ENCODE assay signal across 1 cellular context in genomic region chr11:66616379-66617147, GRCh38.
TF ChIP-seq lines count a peak whose summit lies in the region.

Gene RBM14 (plus strand): TSS chr11:66616630. CDS start chr11:66616721, 91 bp downstream.

TF ChIP-seq in HepG2, 621 proteins besides CTCF, POLR2A, EP300 and RAD21 (continued from another document and continues in another):
- TF ChIP-seq ZNF879 (CRISPR knock-in tag; IDR thresholded peaks at IDR 0.05) (no peak; the same call in none of the 2 replicates), NFE2L1 (CRISPR knock-in tag; IDR thresholded peaks at IDR 0.05; ENCODE audit: borderline replicate concordance) (no peak; the same call in 1 of the 2 replicates), NFKBIZ (CRISPR knock-in tag; IDR thresholded peaks at IDR 0.05) (0 out of 2 replicates have a peak, but pooled peaks have one; percentile 9), SMYD3 (CRISPR knock-in tag; IDR thresholded peaks at IDR 0.05) (no peak; the same call in 1 of the 2 replicates), ZNF513 (CRISPR knock-in tag; conservative IDR thresholded peaks at IDR 0.05) (0 out of 2 replicates have a peak, but pooled peaks have one; percentile 65), CHD4 (IDR thresholded peaks at IDR 0.05; ENCODE audit: borderline replicate concordance, low read length) (no peak), ZNF512 (CRISPR knock-in tag; IDR thresholded peaks at IDR 0.05) (no peak), ZNF816 (CRISPR knock-in tag; IDR thresholded peaks at IDR 0.05; ENCODE audit: borderline replicate concordance) (no peak), GMEB2 (CRISPR knock-in tag; IDR thresholded peaks at IDR 0.05; ENCODE audit: low read depth) (no peak), ZNF678 (CRISPR knock-in tag; IDR thresholded peaks at IDR 0.05) (0 out of 2 replicates have a peak, but pooled peaks have one; percentile 53), ISL2 (CRISPR knock-in tag; IDR thresholded peaks at IDR 0.05) (peak; percentile 65; the same call in 1 of the 2 replicates), HDAC2 (CRISPR knock-in tag; IDR thresholded peaks at IDR 0.05) (0 out of 2 replicates have a peak, but pooled peaks have one; percentile 33), KAT7 (CRISPR knock-in tag; IDR thresholded peaks at IDR 0.05; ENCODE audit: borderline replicate concordance) (no peak; the same call in 1 of the 2 replicates), SP4 (CRISPR knock-in tag; IDR thresholded peaks at IDR 0.05) (no peak), ZBTB10 (CRISPR knock-in tag; IDR thresholded peaks at IDR 0.05; ENCODE audit: borderline replicate concordance) (peak; percentile 53; the same call in 1 of the 2 replicates), THAP9 (CRISPR knock-in tag; IDR thresholded peaks at IDR 0.05; ENCODE audit: borderline replicate concordance) (peak; percentile 92), FOXP4 (CRISPR knock-in tag; IDR thresholded peaks at IDR 0.05) (peak; percentile 46; the same call in 1 of the 2 replicates), SATB2 (CRISPR knock-in tag; IDR thresholded peaks at IDR 0.05) (peak; percentile 25; the same call in 1 of the 2 replicates), ZNF101 (CRISPR knock-in tag; IDR thresholded peaks at IDR 0.05; ENCODE audit: borderline replicate concordance, low read depth) (peak; percentile 59; the same call in 1 of the 2 replicates), ZNF691 (CRISPR knock-in tag; IDR thresholded peaks at IDR 0.05; ENCODE audit: borderline replicate concordance, low read depth) (peak; percentile 41; the same call in 1 of the 2 replicates), BCL6 (CRISPR knock-in tag; IDR thresholded peaks at IDR 0.05) (peak; percentile 5; the same call in 1 of the 2 replicates), THYN1 (CRISPR knock-in tag; IDR thresholded peaks at IDR 0.05; ENCODE audit: borderline replicate concordance, low read depth) (no peak), BRCA1 (CRISPR knock-in tag; IDR thresholded peaks at IDR 0.05) (peak; percentile 75; the same call in 1 of the 2 replicates), ZSCAN21 (CRISPR knock-in tag; IDR thresholded peaks at IDR 0.05; ENCODE audit: borderline replicate concordance) (no peak; the same call in 1 of the 2 replicates), SMAD1 (CRISPR knock-in tag; IDR thresholded peaks at IDR 0.05; ENCODE audit: borderline replicate concordance, low read depth) (no peak), EHMT2 (IDR thresholded peaks at IDR 0.05; ENCODE audit: borderline replicate concordance, low read depth, low read length) (no peak), NKX3-1 (CRISPR knock-in tag; IDR thresholded peaks at IDR 0.05) (peak; percentile 86), MAFF (IDR thresholded peaks at IDR 0.05; ENCODE audit: low read depth, low read length) (no peak), ZNF607 (CRISPR knock-in tag; IDR thresholded peaks at IDR 0.05; ENCODE audit: borderline replicate concordance) (0 out of 2 replicates have a peak, but pooled peaks have one; percentile 53), FOSL1 (CRISPR knock-in tag; IDR thresholded peaks at IDR 0.05; ENCODE audit: borderline replicate concordance) (no peak), MTERF4 (CRISPR knock-in tag; IDR thresholded peaks at IDR 0.05) (no peak), ZSCAN29 (CRISPR knock-in tag; conservative IDR thresholded peaks at IDR 0.05) (peak; percentile 43; the same call in 1 of the 2 replicates), EED (CRISPR knock-in tag; IDR thresholded peaks at IDR 0.05) (no peak), ERF (CRISPR knock-in tag; IDR thresholded peaks at IDR 0.05) (peak; percentile 66), GLI4 (CRISPR knock-in tag; IDR thresholded peaks at IDR 0.05; ENCODE audit: borderline replicate concordance) (peak; percentile 27; the same call in 1 of the 2 replicates), GFI1 (CRISPR knock-in tag; IDR thresholded peaks at IDR 0.05; ENCODE audit: borderline replicate concordance) (no peak; the same call in 1 of the 2 replicates), U2AF2 (IDR thresholded peaks at IDR 0.05; ENCODE audit: low read depth, low read length) (no peak), DRAP1 (CRISPR knock-in tag; IDR thresholded peaks at IDR 0.05) (peak; percentile 91), ZNF33B (CRISPR knock-in tag; IDR thresholded peaks at IDR 0.05) (peak; percentile 38; the same call in 1 of the 2 replicates), KDM6A (CRISPR knock-in tag; IDR thresholded peaks at IDR 0.05; ENCODE audit: low read depth) (no peak), TBP (CRISPR knock-in tag; IDR thresholded peaks at IDR 0.05) (no peak), GRHL1 (CRISPR knock-in tag; conservative IDR thresholded peaks at IDR 0.05) (no peak), ZNF670 (CRISPR knock-in tag; IDR thresholded peaks at IDR 0.05; ENCODE audit: borderline replicate concordance) (no peak), ZNF674 (CRISPR knock-in tag; IDR thresholded peaks at IDR 0.05; ENCODE audit: low read depth) (0 out of 2 replicates have a peak, but pooled peaks have one; percentile 4), PHB2 (IDR thresholded peaks at IDR 0.05; ENCODE audit: partially characterized antibody) (no peak), ZMAT3 (CRISPR knock-in tag; conservative IDR thresholded peaks at IDR 0.05) (peak; percentile 98)
